ENCODE assay signal across 29 cellular contexts in genomic region chr10:68861253-68861652, GRCh38. TPM values are rescaled to one million over a fixed set of nuclear protein-coding genes. Genes with fewer than 3 reads are reported as not detected.
DNase-seq lines count a peak whose midpoint lies in the region; ATAC-seq and TF ChIP-seq lines count a peak whose summit lies in the region.
"Had no signal": no experiment of that assay in that cellular context is flagged by ENCODE, and none has a peak within 500 bp of the region (broad histone marks: within the 10 kb centered on the region; RNA-seq: fewer than 3 reads in every experiment).

No MANE protein-coding gene starts in this region.

- no peaks in the 10 kb centered on the region for H3K4me1 ChIP-seq in endodermal cell (ENCODE audit: control insufficient read depth, insufficient read depth, low read length)
- H3K4me1 ChIP-seq in PC-3 (ENCODE audit: insufficient read depth, low read length) = no peaks in the 10 kb centered on the region
- H3K4me1 ChIP-seq in prostate gland (replicated peaks) = no peaks in the 10 kb centered on the region
- H3K4me1 ChIP-seq: esophagus squamous epithelium, HAP-1, SJSA1, tibial artery had no signal

- peak overlapping the region; percentile 1 for H3K4me3 ChIP-seq in endodermal cell (ENCODE audit: low read length)
- H3K4me3 ChIP-seq in PC-3 (ENCODE audit: low read length) = no peak overlapping the region
- H3K4me3 ChIP-seq in prostate gland = no peak overlapping the region
- H3K4me3 ChIP-seq: esophagus squamous epithelium, HAP-1, PC-9, SJSA1, tibial artery had no signal

- H3K27ac Mint-ChIP-seq in endodermal cell = no peak overlapping the region
- H3K27ac Mint-ChIP-seq: activated CD4-positive, alpha-beta T cell treated with anti-CD3 and anti-CD28 coated beads for 36 hours; activated naive CD4-positive, alpha-beta T cell treated with anti-CD3 and anti-CD28 coated beads, Interleukin-2, amount 10 ng/mL, durations not matched to agents 7 days and 5 days; activated T-cell treated with anti-CD3 and anti-CD28 coated beads, Interleukin-2, amount 50 U/mL, for 72 hours; B cell; IgD-negative memory B cell; naive thymus-derived CD4-positive, alpha-beta T cell; stimulated activated naive CD8-positive, alpha-beta T cell treated with anti-CD3 and anti-CD28 coated beads, Interleukin-15, amount 100 ng/mL, for 72 hours had no signal

- intact Hi-C loops in PC-3 (cut with micrococcal nuclease) (no loop called here), prostate gland (cut with DNase I) (no loop called here)

- H3K4me1 Mint-ChIP-seq in endodermal cell = no peaks in the 10 kb centered on the region
- H3K4me1 Mint-ChIP-seq: activated CD4-positive, alpha-beta T cell treated with anti-CD3 and anti-CD28 coated beads for 36 hours; activated naive CD4-positive, alpha-beta T cell treated with anti-CD3 and anti-CD28 coated beads, Interleukin-2, amount 10 ng/mL, durations not matched to agents 7 days and 5 days; B cell; IgD-negative memory B cell had no signal

- no peak for TF ChIP-seq CTCF in endodermal cell (conservative IDR thresholded peaks at IDR 0.05)
- no peak for TF ChIP-seq CTCF in PC-3 (conservative IDR thresholded peaks at IDR 0.05; ENCODE audit: low read depth, low read length)
- no peak for TF ChIP-seq CTCF in prostate gland (IDR thresholded peaks at IDR 0.05)

- peaks cover 53% of the 10 kb centered on the region for H3K9me3 ChIP-seq in endodermal cell (ENCODE audit: control insufficient read depth, low read length)
- peaks cover 17% of the 10 kb centered on the region for H3K9me3 ChIP-seq in PC-3 (ENCODE audit: low read length)
- peaks cover 3% of the 10 kb centered on the region for H3K9me3 ChIP-seq in prostate gland

- H3K27ac ChIP-seq in endodermal cell (ENCODE audit: low read depth, low read length) (no peak overlapping the region), PC-3 (ENCODE audit: low read length) (no peak overlapping the region), prostate gland (no peak overlapping the region)
- H3K27ac ChIP-seq: esophagus squamous epithelium, PC-9, SJSA1, tibial artery had no signal

- BruUV-seq in PC-3 (replicated peaks; lab: Mats Ljungman, UMichigan) = no TSS peak

- H2AFZ ChIP-seq in PC-3 (ENCODE audit: low read length) = no peak overlapping the region
- H2AFZ ChIP-seq: PC-9 had no signal

- H3K27me3 ChIP-seq in endodermal cell (ENCODE audit: control insufficient read depth, insufficient read depth, low read length, poor library complexity, severe bottlenecking) (no peaks in the 10 kb centered on the region), PC-3 (ENCODE audit: low read length) (no peaks in the 10 kb centered on the region), prostate gland (replicated peaks; ENCODE audit: insufficient read depth) (no peaks in the 10 kb centered on the region)
- H3K27me3 ChIP-seq: esophagus squamous epithelium, SJSA1, tibial artery had no signal

- no peak overlapping the region for H3K4me2 ChIP-seq in PC-3 (ENCODE audit: low read length)
- H3K4me2 ChIP-seq: PC-9 had no signal

- no peak for TF ChIP-seq POLR2A in prostate gland (IDR thresholded peaks at IDR 0.05)

- no peaks in the 10 kb centered on the region for H3K79me2 ChIP-seq in PC-3 (ENCODE audit: low read length)

- no peak overlapping the region for H3K4me3 Mint-ChIP-seq in endodermal cell
- H3K4me3 Mint-ChIP-seq: activated CD4-positive, alpha-beta T cell treated with anti-CD3 and anti-CD28 coated beads for 36 hours; activated naive CD4-positive, alpha-beta T cell treated with anti-CD3 and anti-CD28 coated beads, Interleukin-2, amount 10 ng/mL, durations not matched to agents 7 days and 5 days; activated T-cell treated with anti-CD3 and anti-CD28 coated beads, Interleukin-2, amount 50 U/mL, for 72 hours; B cell; naive thymus-derived CD4-positive, alpha-beta T cell; stimulated activated naive CD8-positive, alpha-beta T cell treated with anti-CD3 and anti-CD28 coated beads, Interleukin-15, amount 100 ng/mL, for 72 hours had no signal

- CTCF ChIA-PET in PC-3 (lab: Charles Lee) = no interaction called here

- no peaks in the 10 kb centered on the region for H3K27me3 Mint-ChIP-seq in endodermal cell (ENCODE audit: insufficient read depth)
- H3K27me3 Mint-ChIP-seq: activated CD4-positive, alpha-beta T cell treated with anti-CD3 and anti-CD28 coated beads for 36 hours; B cell; stimulated activated naive CD8-positive, alpha-beta T cell treated with anti-CD3 and anti-CD28 coated beads, Interleukin-15, amount 100 ng/mL, for 72 hours had no signal

- no peaks in the 10 kb centered on the region for H3F3A ChIP-seq in PC-3 (ENCODE audit: low read length, unreplicated experiment)

- POLR2A ChIA-PET in PC-3 (lab: Charles Lee; ENCODE audit: unreplicated experiment) = no interaction called here

- DNase-seq in DMS53 (lab: John Stamatoyannopoulos, UW) (peak; percentile 23), DMS53 treated with DMSO at 0.1 percent for 48 hours (lab: John Stamatoyannopoulos, UW; ENCODE audit: unreplicated experiment) (no peak), OCI-M1 (lab: John Stamatoyannopoulos, UW) (peak; percentile 44), endodermal cell (no peak), myocyte (ENCODE audit: low read depth) (peak; percentile 11), globus pallidus (ENCODE audit: low spot score) (no peak), PC-3 (no peak), prostate gland (ENCODE audit: low spot score) (no peak)
- DNase-seq: activated CD4-positive, alpha-beta T cell treated with anti-CD3 and anti-CD28 coated beads for 36 hours; activated naive CD4-positive, alpha-beta T cell treated with anti-CD3 and anti-CD28 coated beads, Interleukin-2, amount 10 ng/mL, durations not matched to agents 7 days and 5 days; activated T-cell treated with anti-CD3 and anti-CD28 coated beads, Interleukin-2, amount 50 U/mL, for 72 hours; aorta; effector CD8-positive, alpha-beta T cell; esophagus squamous epithelium; glutamatergic neuron; left cardiac atrium; naive thymus-derived CD4-positive, alpha-beta T cell; NCI-H1694 treated with DMSO at 0.1 percent for 48 hours; NCI-H2227 treated with DMSO at 0.1 percent for 48 hours; occipital lobe; PC-9; stimulated activated CD4-positive, alpha-beta T cell treated with anti-CD3 and anti-CD28 coated beads, Interleukin-12 subunit alpha, Interleukin-12 subunit beta, amount 100 ng/mL, for 4 hours; stimulated activated naive CD8-positive, alpha-beta T cell treated with anti-CD3 and anti-CD28 coated beads, Interleukin-15, amount 100 ng/mL, for 72 hours; T-helper 1 cell; tibial artery had no signal

- H3K9me3 Mint-ChIP-seq in endodermal cell = peaks cover 63% of the 10 kb centered on the region

- H3K9me2 ChIP-seq in PC-3 (replicated peaks; ENCODE audit: low read length) = no peaks in the 10 kb centered on the region

- no peak for ATAC-seq in PC-3
- ATAC-seq: activated CD4-positive, alpha-beta T cell treated with anti-CD3 and anti-CD28 coated beads for 36 hours; activated T-cell treated with anti-CD3 and anti-CD28 coated beads, Interleukin-2, amount 50 U/mL, for 72 hours; left cardiac atrium; naive thymus-derived CD4-positive, alpha-beta T cell; stimulated activated naive CD8-positive, alpha-beta T cell treated with anti-CD3 and anti-CD28 coated beads, Interleukin-15, amount 100 ng/mL, for 72 hours had no signal

- peaks cover 27% of the 10 kb centered on the region for H3K36me3 Mint-ChIP-seq in endodermal cell (ENCODE audit: low read depth)
- H3K36me3 Mint-ChIP-seq: activated naive CD4-positive, alpha-beta T cell treated with anti-CD3 and anti-CD28 coated beads, Interleukin-2, amount 10 ng/mL, durations not matched to agents 7 days and 5 days had no signal

- 94 to 96% methylated on average over 5 of the region's 5 CpGs for WGBS in endodermal cell (ENCODE audit: insufficient coverage in 1 of 2, insufficient read length in 1 of 2), 2 experiments
- WGBS in prostate gland = 93% methylated on average over 5 of the region's 5 CpGs

- H3K9ac ChIP-seq in endodermal cell (ENCODE audit: extremely low read depth, low read length, poor library complexity, severe bottlenecking) (no peak overlapping the region), PC-3 (ENCODE audit: low read length) (no peak overlapping the region)

- H4K20me1 ChIP-seq in PC-3 (ENCODE audit: low read length) = no peaks in the 10 kb centered on the region

- H3K36me3 ChIP-seq in endodermal cell (ENCODE audit: control insufficient read depth, insufficient read depth, low read length) (no peaks in the 10 kb centered on the region), PC-3 (ENCODE audit: low read depth, low read length) (no peaks in the 10 kb centered on the region; the same call in 1 of the 2 replicates), prostate gland (no peaks in the 10 kb centered on the region)
- H3K36me3 ChIP-seq: esophagus squamous epithelium, HAP-1, SJSA1, tibial artery had no signal

RNA-seq across cellular contexts. Expression of gene STOX1, which starts 33.9 kb away (rescaled TPM):
- 1 to 10 TPM; 4.5 to 5.2 TPM for total RNA-seq in endodermal cell
- polyA plus RNA-seq in endodermal cell (2013, experiment 1 of 2) = 5.1 TPM
- polyA plus RNA-seq in endodermal cell (2013, experiment 2 of 2) = 6.7 TPM
- 0.99 and 1.4 TPM in 2 replicates for total RNA-seq in myocyte
- 0.05 TPM for polyA plus RNA-seq in myocyte (2012)
- total RNA-seq in PC-3 (2014; rRNA removed) = 1.4 and 3.2 TPM in 2 replicates
- 1 to 10 TPM; 4.7 to 9.2 TPM for total RNA-seq in prostate gland
- polyA plus RNA-seq: aorta had no signal

RNA-seq across cellular contexts. Expression of gene DDX50, which starts 39.9 kb away (rescaled TPM):
- total RNA-seq in endodermal cell = 10 to 100 TPM; 38.0 to 46.5 TPM
- 56.3 TPM for polyA plus RNA-seq in endodermal cell (2013, experiment 1 of 2)
- 57.0 TPM for polyA plus RNA-seq in endodermal cell (2013, experiment 2 of 2)
- 36.7 and 48.0 TPM in 2 replicates for total RNA-seq in myocyte
- 19.8 TPM for polyA plus RNA-seq in myocyte (2012)
- 40.4 and 41.4 TPM in 2 replicates for total RNA-seq in PC-3 (2014; rRNA removed)
- 10 to 100 TPM; 26.1 to 32.5 TPM for total RNA-seq in prostate gland

Comparison
In these comparisons a context has a peak if more than half of its experiments do, and no peak if none do; other contexts are left out.
1. DNase-seq: peak in DMS53 (single experiment), OCI-M1 (single experiment) and myocyte (single experiment); none in DMS53 treated with DMSO at 0.1 percent for 48 hours (single experiment), endodermal cell (single experiment), globus pallidus (single experiment), PC-3 (single experiment) and prostate gland (single experiment).